In genomic region chr15:57525581-57525980, GRCh38 we compare ENCODE assay signal across 27 cellular contexts.
"Had no signal": no experiment of that assay in that cellular context is flagged by ENCODE, and none has a peak within 500 bp of the region (broad histone marks: within the 10 kb centered on the region; RNA-seq: fewer than 3 reads in every experiment).

No MANE protein-coding gene starts in this region.

- H3K27ac ChIP-seq: brain microvascular endothelial cell, KMS-11, SK-N-MC had no signal

- H3K27me3 ChIP-seq: brain microvascular endothelial cell had no signal

- H3K9ac ChIP-seq: KMS-11 had no signal

- DNase-seq: activated B cell treated with CpG ODN at 0.5 μM for 24 hours; activated CD4-positive, alpha-beta memory T cell treated with anti-CD3 and anti-CD28 coated beads for 36 hours; activated CD4-positive, alpha-beta T cell treated with anti-CD3 and anti-CD28 coated beads, Interleukin-2, amount 10 ng/mL, durations not matched to agents 7 days and 5 days; activated CD8-positive, alpha-beta memory T cell treated with anti-CD3 and anti-CD28 coated beads for 24 hours; activated gamma-delta T cell; activated naive CD4-positive, alpha-beta T cell treated with anti-CD3 and anti-CD28 coated beads for 36 hours; activated T-cell treated with anti-CD3 and anti-CD28 coated beads for 4 hours; activated T-cell treated with anti-CD3 and anti-CD28 coated beads, Interleukin-2, amount 50 U/mL, for 48 hours; amygdala; brain microvascular endothelial cell; central memory CD4-positive, alpha-beta T cell; NCI-H1105; NCI-H1436; NCI-H187; NCI-H2081; NCI-H2171 treated with DMSO at 0.1 percent for 48 hours; NCI-H345; NCI-H510A; NCI-H526 treated with DMSO at 0.1 percent for 48 hours; NCI-H82; RPMI8226; SW 1271 had no signal

- ATAC-seq: activated T-helper 17 cell treated with anti-CD3 and anti-CD28 coated beads, Interleukin-2, amount 50 U/mL, for 72 hours; Panc1; Right ventricle myocardium inferior had no signal

- H3K36me3 ChIP-seq: brain microvascular endothelial cell had no signal

- H3K4me2 ChIP-seq: KMS-11 had no signal

- H3K4me3 ChIP-seq: SK-N-MC had no signal
